35 cellular contexts compared by ENCODE assay signal in the genomic region with DNA sequence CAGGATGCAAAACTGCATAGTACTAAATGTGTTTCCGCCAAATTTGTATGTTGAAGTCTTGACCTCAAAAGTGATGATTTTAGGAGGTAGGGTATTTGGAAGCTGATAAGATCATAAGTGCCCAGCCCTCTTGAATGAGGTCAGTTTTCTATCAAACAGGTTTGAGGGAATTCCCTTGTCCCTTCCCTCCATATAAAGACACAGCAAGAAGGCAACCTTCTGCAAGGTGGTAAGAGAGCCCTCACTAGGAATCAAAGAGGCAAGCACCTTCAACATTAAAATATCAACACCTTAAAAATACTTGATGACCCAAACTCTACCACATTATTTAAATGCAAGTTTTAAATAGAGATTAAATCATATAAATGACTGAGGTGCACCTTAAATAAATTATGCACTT.
"Had no signal": no experiment of that assay in that cellular context is flagged by ENCODE, and none has a peak within 500 bp of the region (broad histone marks: within the 10 kb centered on the region; RNA-seq: fewer than 3 reads in every experiment).

No MANE protein-coding gene starts in this region.

- DNase-seq: activated B cell treated with CpG ODN at 0.5 μM for 24 hours; activated CD4-positive, alpha-beta memory T cell treated with anti-CD3 and anti-CD28 coated beads for 36 hours; activated CD4-positive, alpha-beta T cell treated with anti-CD3 and anti-CD28 coated beads for 4 hours; activated CD4-positive, alpha-beta T cell treated with anti-CD3 and anti-CD28 coated beads, Interleukin-2, amount 10 ng/mL, durations not matched to agents 24 days and 14 days; activated CD4-positive, alpha-beta T cell treated with anti-CD3 and anti-CD28 coated beads, Interleukin-2, amount 50 U/mL, for 1 hour; activated CD4-positive, alpha-beta T cell treated with anti-CD3 and anti-CD28 coated beads, Interleukin-2, amount 50 U/mL, for 4 hours; activated CD4-positive, CD25-positive, alpha-beta regulatory T cell treated with anti-CD3 and anti-CD28 coated beads, Interleukin-2, amount 50 U/mL, for 72 hours; activated CD8-positive, alpha-beta memory T cell treated with anti-CD3 and anti-CD28 coated beads, Interleukin-2, amount 50 U/mL, for 4 hours; activated CD8-positive, alpha-beta T cell treated with anti-CD3 and anti-CD28 coated beads for 36 hours; activated effector memory CD4-positive, alpha-beta T cell treated with anti-CD3 and anti-CD28 coated beads, Interleukin-2, amount 50 U/mL, for 16 hours; activated gamma-delta T cell treated with Interleukin-2 at 50 U/mL for 16 hours; activated naive CD4-positive, alpha-beta T cell; activated naive CD4-positive, alpha-beta T cell treated with anti-CD3 and anti-CD28 coated beads for 36 hours; activated naive CD4-positive, alpha-beta T cell treated with anti-CD3 and anti-CD28 coated beads, Interleukin-2, amount 50 U/mL, for 16 hours; activated naive CD8-positive, alpha-beta T cell treated with anti-CD3 and anti-CD28 coated beads for 36 hours; activated T-cell treated with anti-CD3 and anti-CD28 coated beads for 4 hours; activated T-cell treated with anti-CD3 and anti-CD28 coated beads, Interleukin-2, amount 50 U/mL, for 1 hour; activated T-cell treated with anti-CD3 and anti-CD28 coated beads, Interleukin-2, amount 50 U/mL, for 4 hours; activated T-cell treated with anti-CD3 and anti-CD28 coated beads, Interleukin-2, amount 50 U/mL, for 72 hours; adrenal gland; amniotic stem cell; aorta; body of pancreas; brain microvascular endothelial cell; central memory CD4-positive, alpha-beta T cell; T-helper 1 cell; T-helper 2 cell; T-helper 9 cell; WERI-Rb-1 had no signal

- H3K36me3 ChIP-seq: adrenal gland, brain microvascular endothelial cell, breast epithelium, WERI-Rb-1 had no signal

- H3K27me3 ChIP-seq: adrenal gland, body of pancreas, brain microvascular endothelial cell, breast epithelium had no signal

- H3K36me3 Mint-ChIP-seq: activated CD4-positive, alpha-beta memory T cell treated with anti-CD3 and anti-CD28 coated beads for 36 hours; activated naive CD4-positive, alpha-beta T cell treated with anti-CD3 and anti-CD28 coated beads, Interleukin-2, amount 50 U/mL, for 72 hours; activated naive CD8-positive, alpha-beta T cell treated with anti-CD3 and anti-CD28 coated beads for 36 hours had no signal

- H3K9me3 Mint-ChIP-seq: activated B cell treated with CpG ODN at 0.5 μM for 24 hours; activated CD4-positive, alpha-beta T cell treated with anti-CD3 and anti-CD28 coated beads, Interleukin-2, amount 10 ng/mL, durations not matched to agents 24 days and 14 days; activated naive CD4-positive, alpha-beta T cell treated with anti-CD3 and anti-CD28 coated beads for 36 hours; activated T-helper 1 cell treated with anti-CD3 and anti-CD28 coated beads, Interleukin-12 subunit alpha, Interleukin-12 subunit beta, Interleukin-2, Interleukin-4 antibody, amounts not matched to agents 30 ng/mL and 10 ng/mL and 1 ng/mL, durations not matched to agents 14 hours and 24 hours and 36 hours had no signal

- H3K4me3 Mint-ChIP-seq: activated B cell treated with CpG ODN at 0.5 μM for 24 hours; activated CD4-positive, alpha-beta memory T cell treated with anti-CD3 and anti-CD28 coated beads for 36 hours; activated CD4-positive, alpha-beta T cell treated with anti-CD3 and anti-CD28 coated beads, Interleukin-2, amount 10 ng/mL, durations not matched to agents 24 days and 14 days; activated CD8-positive, alpha-beta T cell treated with anti-CD3 and anti-CD28 coated beads for 36 hours; activated naive CD4-positive, alpha-beta T cell treated with anti-CD3 and anti-CD28 coated beads for 36 hours; activated naive CD8-positive, alpha-beta T cell treated with anti-CD3 and anti-CD28 coated beads for 36 hours; activated T-cell treated with anti-CD3 and anti-CD28 coated beads, Interleukin-2, amount 50 U/mL, for 4 hours; activated T-cell treated with anti-CD3 and anti-CD28 coated beads, Interleukin-2, amount 50 U/mL, for 72 hours; activated T-helper 1 cell treated with anti-CD3 and anti-CD28 coated beads, Interleukin-12 subunit alpha, Interleukin-12 subunit beta, Interleukin-2, Interleukin-4 antibody, amounts not matched to agents 30 ng/mL and 10 ng/mL and 1 ng/mL, durations not matched to agents 14 hours and 24 hours and 36 hours; activated T-helper 17 cell treated with anti-CD3 and anti-CD28 coated beads, Interleukin-2, amount 50 U/mL, for 72 hours; T-helper 1 cell treated with Interleukin-12 subunit alpha and Interleukin-12 subunit beta and Interleukin-4 antibody, amounts not matched to agents 30 μg/mL and 1 μg/mL, for 36 hours; T-helper 2 cell treated with Interferon-gamma antibody and Interleukin-4, amounts not matched to agents 5 μg/mL and 100 μg/mL, for 36 hours had no signal

- H3K4me1 ChIP-seq: adrenal gland, body of pancreas, breast epithelium had no signal

- H3K27ac Mint-ChIP-seq: activated B cell treated with CpG ODN at 0.5 μM for 24 hours; activated CD4-positive, alpha-beta memory T cell treated with anti-CD3 and anti-CD28 coated beads for 36 hours; activated CD4-positive, alpha-beta T cell treated with anti-CD3 and anti-CD28 coated beads, Interleukin-2, amount 10 ng/mL, durations not matched to agents 24 days and 14 days; activated CD8-positive, alpha-beta T cell treated with anti-CD3 and anti-CD28 coated beads for 36 hours; activated naive CD4-positive, alpha-beta T cell treated with anti-CD3 and anti-CD28 coated beads for 36 hours; activated naive CD4-positive, alpha-beta T cell treated with anti-CD3 and anti-CD28 coated beads, Interleukin-2, amount 50 U/mL, for 72 hours; activated naive CD8-positive, alpha-beta T cell treated with anti-CD3 and anti-CD28 coated beads for 36 hours; activated T-cell treated with anti-CD3 and anti-CD28 coated beads, Interleukin-2, amount 50 U/mL, for 72 hours; activated T-helper 1 cell treated with anti-CD3 and anti-CD28 coated beads, Interleukin-12 subunit alpha, Interleukin-12 subunit beta, Interleukin-2, Interleukin-4 antibody, amounts not matched to agents 30 ng/mL and 10 ng/mL and 1 ng/mL, durations not matched to agents 14 hours and 24 hours and 36 hours; activated T-helper 17 cell treated with anti-CD3 and anti-CD28 coated beads, Interleukin-2, amount 50 U/mL, for 72 hours; T-helper 1 cell treated with Interleukin-12 subunit alpha and Interleukin-12 subunit beta and Interleukin-4 antibody, amounts not matched to agents 30 μg/mL and 1 μg/mL, for 36 hours; T-helper 2 cell treated with Interferon-gamma antibody and Interleukin-4, amounts not matched to agents 5 μg/mL and 100 μg/mL, for 36 hours had no signal

- H3K27ac ChIP-seq: adrenal gland, body of pancreas, brain microvascular endothelial cell, breast epithelium, WERI-Rb-1 had no signal

- H3K4me3 ChIP-seq: adrenal gland, body of pancreas, breast epithelium had no signal

- ATAC-seq: activated CD8-positive, alpha-beta T cell treated with anti-CD3 and anti-CD28 coated beads for 36 hours; activated naive CD4-positive, alpha-beta T cell treated with anti-CD3 and anti-CD28 coated beads, Interleukin-2, amount 50 U/mL, for 72 hours; activated T-cell treated with anti-CD3 and anti-CD28 coated beads, Interleukin-2, amount 50 U/mL, for 4 hours; activated T-cell treated with anti-CD3 and anti-CD28 coated beads, Interleukin-2, amount 50 U/mL, for 72 hours; activated T-helper 17 cell treated with anti-CD3 and anti-CD28 coated beads, Interleukin-2, amount 50 U/mL, for 72 hours; body of pancreas had no signal

- H3K4me1 Mint-ChIP-seq: activated B cell treated with CpG ODN at 0.5 μM for 24 hours; activated CD4-positive, alpha-beta T cell treated with anti-CD3 and anti-CD28 coated beads, Interleukin-2, amount 10 ng/mL, durations not matched to agents 24 days and 14 days; activated naive CD8-positive, alpha-beta T cell treated with anti-CD3 and anti-CD28 coated beads for 36 hours; activated T-helper 17 cell treated with anti-CD3 and anti-CD28 coated beads, Interleukin-2, amount 50 U/mL, for 72 hours had no signal

- H3K9me3 ChIP-seq: body of pancreas, breast epithelium had no signal

- H3K27me3 Mint-ChIP-seq: activated B cell treated with CpG ODN at 0.5 μM for 24 hours; activated CD4-positive, alpha-beta memory T cell treated with anti-CD3 and anti-CD28 coated beads for 36 hours; activated CD4-positive, alpha-beta T cell treated with anti-CD3 and anti-CD28 coated beads, Interleukin-2, amount 10 ng/mL, durations not matched to agents 24 days and 14 days; activated CD8-positive, alpha-beta T cell treated with anti-CD3 and anti-CD28 coated beads for 36 hours; activated naive CD8-positive, alpha-beta T cell treated with anti-CD3 and anti-CD28 coated beads for 36 hours; activated T-helper 17 cell treated with anti-CD3 and anti-CD28 coated beads, Interleukin-2, amount 50 U/mL, for 72 hours had no signal
